Comparison of ENCODE assay signal across 9 cellular contexts in the genomic region with DNA sequence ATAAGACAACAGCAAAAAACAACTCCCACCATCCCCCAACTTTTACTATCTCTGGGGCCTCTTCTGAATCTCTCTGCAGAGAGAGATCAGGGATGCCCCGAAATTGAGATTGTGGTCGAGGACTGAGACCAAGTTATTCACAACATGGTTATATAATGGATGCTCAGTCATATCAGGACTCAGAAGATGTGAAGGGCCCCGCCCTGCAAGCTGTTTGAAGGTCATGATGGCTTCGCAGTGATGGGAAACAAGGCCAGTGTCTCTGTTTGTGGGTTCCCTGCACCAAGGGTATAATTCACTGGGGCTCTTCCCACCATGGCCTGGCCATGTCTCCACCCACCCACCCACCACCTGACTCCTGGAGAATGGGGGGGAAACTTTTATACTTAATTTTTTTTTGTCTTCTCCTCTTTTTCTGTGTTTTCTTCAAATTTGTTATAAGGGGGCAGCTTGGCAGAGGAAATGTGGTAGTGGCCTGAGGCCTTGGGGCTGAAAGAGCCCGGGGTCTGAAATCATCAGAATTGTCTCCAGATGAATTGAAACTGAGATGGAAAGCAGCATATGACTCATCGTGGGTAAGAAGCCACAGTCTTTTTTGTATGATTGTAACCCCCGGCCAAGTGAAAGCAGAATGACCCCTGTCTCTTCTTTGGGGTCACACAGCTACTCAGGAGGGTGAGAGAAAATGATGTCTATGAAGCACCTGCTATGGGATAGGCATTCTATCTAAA. TPM values are rescaled to one million over a fixed set of nuclear protein-coding genes. Genes with fewer than 3 reads are reported as not detected.
DNase-seq lines count a peak whose midpoint lies in the region; ATAC-seq, FAIRE-seq and TF ChIP-seq lines count a peak whose summit lies in the region.
"Had no signal": no experiment of that assay in that cellular context is flagged by ENCODE, and none has a peak within 500 bp of the region (broad histone marks: within the 10 kb centered on the region; RNA-seq: fewer than 3 reads in every experiment).

No MANE protein-coding gene starts in this region.

- H3K27ac ChIP-seq in endodermal cell (ENCODE audit: low read depth, low read length) (no peak overlapping the region), mesendoderm (ENCODE audit: low read depth, low read length) (no peak overlapping the region), kidney (ENCODE audit: low read depth in 2 of 2, low read length in 2 of 2) (no peak overlapping the region), aorta (ENCODE audit: low read depth in 1 of 2, low read length in 2 of 2) (no peak overlapping the region)
- H3K27ac ChIP-seq: parathyroid adenoma had no signal

- TF ChIP-seq CTCF in GM06990 (IDR thresholded peaks at IDR 0.05; ENCODE audit: insufficient read depth, low read length, poor library complexity, severe bottlenecking), result no peak
- no peak for TF ChIP-seq CTCF in endodermal cell (conservative IDR thresholded peaks at IDR 0.05)
- no peak for TF ChIP-seq CTCF in kidney (IDR thresholded peaks at IDR 0.05; ENCODE audit: borderline replicate concordance, extremely low read depth, insufficient read depth)

- H3K27me3 ChIP-seq in GM06990 (replicated peaks; ENCODE audit: control insufficient read depth, insufficient read depth, low read length) (peaks cover 4% of the 10 kb centered on the region), endodermal cell (ENCODE audit: control insufficient read depth, insufficient read depth, low read length, poor library complexity, severe bottlenecking) (no peaks in the 10 kb centered on the region), mesendoderm (ENCODE audit: insufficient read depth, low read length, poor library complexity) (no peaks in the 10 kb centered on the region), aorta (ENCODE audit: control insufficient read depth in 1 of 2, insufficient read depth in 2 of 2, low read length in 1 of 2) (no peaks in the 10 kb centered on the region)

- H2BK5ac ChIP-seq in mesendoderm (ENCODE audit: low read length), result no peak overlapping the region

- no peak overlapping the region for H3K27ac Mint-ChIP-seq in endodermal cell

- no peak overlapping the region for H3K18ac ChIP-seq in mesendoderm (ENCODE audit: low read length)

- peaks cover 8% of the 10 kb centered on the region for H3K9me3 ChIP-seq in endodermal cell (ENCODE audit: control insufficient read depth, low read length)
- H3K9me3 ChIP-seq in kidney (ENCODE audit: control insufficient read depth in 1 of 2, low read length in 2 of 2), result peaks cover 0 to 3% of the 10 kb centered on the region in 2 donors
- H3K9me3 ChIP-seq in aorta (ENCODE audit: control insufficient read depth, low read length), result peaks cover 1% of the 10 kb centered on the region

- no peak overlapping the region for H3K23ac ChIP-seq in mesendoderm (ENCODE audit: low read length)

- H4K5ac ChIP-seq in mesendoderm (ENCODE audit: low read length), result no peak overlapping the region

- H2BK15ac ChIP-seq in mesendoderm (replicated peaks; ENCODE audit: low read depth), result no peak overlapping the region

- in situ Hi-C loops in KBM-7 (cut with MboI; ENCODE audit: low pct_unique_long_range_greater_than_20kb, low sequenced_read_pairs), result no loop called here

- no peaks in the 10 kb centered on the region for H3K79me1 ChIP-seq in mesendoderm (ENCODE audit: low read length)

- no peak overlapping the region for H3K4me3 Mint-ChIP-seq in endodermal cell

- H3K27me3 Mint-ChIP-seq in endodermal cell (ENCODE audit: insufficient read depth), result peaks cover 27% of the 10 kb centered on the region

- DNase-seq in GM06990 (ENCODE audit: extremely low read depth, insufficient read length), result peak; percentile 77
- DNase-seq in M059J (ENCODE audit: low read depth), result peak; percentile 82
- peak; percentile 12 for DNase-seq in endodermal cell
- DNase-seq in mesendoderm, result no peak
- DNase-seq in KBM-7, result no peak
- DNase-seq in kidney, result no peak
- no peak for DNase-seq in aorta

- peaks cover 4% of the 10 kb centered on the region for H3K4me1 Mint-ChIP-seq in endodermal cell

- peaks cover 5% of the 10 kb centered on the region for H3K9me3 Mint-ChIP-seq in endodermal cell

- H3K56ac ChIP-seq in mesendoderm (ENCODE audit: low read length), result no peak overlapping the region

- no peak overlapping the region for H3K4ac ChIP-seq in mesendoderm (ENCODE audit: low read depth, low read length)

- H3K36me3 Mint-ChIP-seq in endodermal cell (ENCODE audit: low read depth), result no peaks in the 10 kb centered on the region

- H3K36me3 ChIP-seq in GM06990 (ENCODE audit: control insufficient read depth, insufficient read depth, low read length) (no peaks in the 10 kb centered on the region), endodermal cell (ENCODE audit: control insufficient read depth, insufficient read depth, low read length) (no peaks in the 10 kb centered on the region), mesendoderm (ENCODE audit: control insufficient read depth, insufficient read depth, low read length) (no peaks in the 10 kb centered on the region), kidney (ENCODE audit: control insufficient read depth in 1 of 2, insufficient read depth in 2 of 2, low read length in 2 of 2) (no peaks in the 10 kb centered on the region), aorta (ENCODE audit: control insufficient read depth in 1 of 2, insufficient read depth in 2 of 2, low read length in 1 of 2) (no peaks in the 10 kb centered on the region)

- WGBS in endodermal cell (ENCODE audit: insufficient coverage in 1 of 2, insufficient read length in 1 of 2), 2 experiments, result 80 to 84% methylated on average over 6 to 7 of the region's 7 CpGs
- no CpG with 5 or more reads among the region's 7 CpGs for WGBS in mesendoderm (ENCODE audit: extremely low coverage, insufficient coverage, low lambda C conversion rate)
- 82 to 87% methylated on average over 7 of the region's 7 CpGs for WGBS in aorta, 2 donors

- no peaks in the 10 kb centered on the region for H3K4me1 ChIP-seq in endodermal cell (ENCODE audit: control insufficient read depth, insufficient read depth, low read length)
- H3K4me1 ChIP-seq in mesendoderm (ENCODE audit: control insufficient read depth, low read depth, low read length), result peaks cover 3% of the 10 kb centered on the region
- no peaks in the 10 kb centered on the region for H3K4me1 ChIP-seq in kidney (ENCODE audit: control insufficient read depth in 1 of 2, insufficient read depth in 1 of 2, low read depth in 1 of 2, low read length in 2 of 2)
- H3K4me1 ChIP-seq in aorta (ENCODE audit: control insufficient read depth in 1 of 2, insufficient read depth in 2 of 2, low read length in 2 of 2), result no peaks in the 10 kb centered on the region
- H3K4me1 ChIP-seq: parathyroid adenoma had no signal

- no peak overlapping the region for H2BK120ac ChIP-seq in mesendoderm (ENCODE audit: low read depth, low read length)

- H3K79me2 ChIP-seq in mesendoderm (ENCODE audit: control insufficient read depth, insufficient read depth, low read length), result no peaks in the 10 kb centered on the region
- H3K79me2 ChIP-seq: parathyroid adenoma had no signal

- no peak overlapping the region for H3K4me2 ChIP-seq in mesendoderm (ENCODE audit: low read length)

- intact Hi-C loops in kidney (cut with DNase I), result no loop called here
- intact Hi-C loops in aorta (cut with DNase I), result no loop called here

- no peak overlapping the region for H4K8ac ChIP-seq in mesendoderm (ENCODE audit: low read depth, low read length)

- H3K9ac ChIP-seq in endodermal cell (ENCODE audit: extremely low read depth, low read length, poor library complexity, severe bottlenecking), result no peak overlapping the region
- H3K9ac ChIP-seq in mesendoderm (ENCODE audit: low read length), result no peak overlapping the region
- H3K9ac ChIP-seq in kidney (ENCODE audit: low read length in 2 of 2), result no peak overlapping the region
- H3K9ac ChIP-seq: parathyroid adenoma had no signal

- FAIRE-seq in kidney (lab: Jason Lieb, UNC), result no peak

- ATAC-seq in GM21529 (IDR thresholded peaks at IDR 0.05; ENCODE audit: unreplicated experiment), result peak; percentile 72
- ATAC-seq in aorta (ENCODE audit: low FRiP score), result no peak

- H2AK5ac ChIP-seq in mesendoderm (ENCODE audit: low read length), result no peak overlapping the region

- H3K4me3 ChIP-seq in GM06990 (replicated peaks; ENCODE audit: low read depth, low read length) (no peak overlapping the region), endodermal cell (ENCODE audit: low read length) (no peak overlapping the region), mesendoderm (ENCODE audit: low read length) (no peak overlapping the region), kidney (ENCODE audit: low read length in 2 of 2) (no peak overlapping the region), aorta (ENCODE audit: low read length in 2 of 2) (no peak overlapping the region)

RNA-seq across cellular contexts. Expression of a gene that starts 15.0 kb away (rescaled TPM):
- not detected in 2 replicates for total RNA-seq in M059J (2014; rRNA removed; shearing (Covaris generic))
- not detected for total RNA-seq in endodermal cell
- polyA plus RNA-seq in endodermal cell (2013, experiment 1 of 2), result not detected
- polyA plus RNA-seq in endodermal cell (2013, experiment 2 of 2), result not detected
- polyA plus RNA-seq in mesendoderm (2013, experiment 1 of 2), result not detected
- polyA plus RNA-seq in mesendoderm (2013, experiment 2 of 2), result not detected
- not detected for total RNA-seq in kidney
- polyA plus RNA-seq in kidney (ENCODE audit: insufficient read depth, low read depth, low replicate concordance), result not detected
- not detected for total RNA-seq in aorta
- not detected for polyA plus RNA-seq in aorta

RNA-seq across cellular contexts. Expression of a gene that starts 39.4 kb away (rescaled TPM):
- total RNA-seq in M059J (2014; rRNA removed; shearing (Covaris generic)), result not detected in 2 replicates
- total RNA-seq in endodermal cell (not detected), kidney (not detected), aorta (not detected)
- not detected for polyA plus RNA-seq in endodermal cell (2013, experiment 1 of 2)
- polyA plus RNA-seq in endodermal cell (2013, experiment 2 of 2), result not detected
- not detected for polyA plus RNA-seq in mesendoderm (2013, experiment 1 of 2)
- polyA plus RNA-seq in mesendoderm (2013, experiment 2 of 2), result not detected
- polyA plus RNA-seq in kidney (ENCODE audit: insufficient read depth, low read depth, low replicate concordance) (not detected), aorta (not detected)

Comparison
In these comparisons a context has a peak if more than half of its experiments do, and no peak if none do; other contexts are left out.
1. DNase-seq: peak in GM06990 (single experiment), M059J (single experiment) and endodermal cell (single experiment); none in mesendoderm (single experiment), KBM-7 (single experiment), kidney (single experiment) and aorta (0 of 2).